Comparison of ENCODE assay signal across 37 cellular contexts in the genomic region with DNA sequence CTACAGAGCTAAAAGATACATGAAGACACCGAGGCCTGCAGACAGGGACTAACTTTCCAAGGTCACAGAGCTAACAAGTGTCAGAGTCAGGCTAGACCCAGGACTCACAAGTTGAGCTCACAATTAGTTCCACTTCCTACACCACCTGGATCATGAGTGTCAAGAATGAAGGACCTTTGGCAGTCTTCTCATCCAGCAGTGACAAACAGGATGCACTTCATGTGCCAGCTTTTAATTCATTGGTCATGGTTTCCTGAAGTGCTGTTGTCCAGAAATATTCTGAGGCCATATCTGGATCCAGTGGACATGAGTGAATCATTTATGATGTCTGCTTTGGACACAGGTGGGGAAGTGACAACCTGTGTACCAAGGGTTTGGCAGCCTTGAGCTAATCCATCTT.
"Had no signal": no experiment of that assay in that cellular context is flagged by ENCODE, and none has a peak within 500 bp of the region (broad histone marks: within the 10 kb centered on the region; RNA-seq: fewer than 3 reads in every experiment).

No MANE protein-coding gene starts in this region.

- H3K27me3 ChIP-seq: ascending aorta, cardiac muscle cell had no signal

- H3K27ac ChIP-seq: ascending aorta, cardiac muscle cell, VCaP had no signal

- H3K9me3 Mint-ChIP-seq: central memory CD8-positive, alpha-beta T cell had no signal

- H3K4me1 ChIP-seq: ascending aorta had no signal

- H3K4me1 Mint-ChIP-seq: activated B cell treated with CpG ODN at 0.5 μM for 24 hours; activated CD4-positive, alpha-beta T cell treated with anti-CD3 and anti-CD28 coated beads, Interleukin-2, amount 10 ng/mL, durations not matched to agents 24 days and 14 days; activated naive CD4-positive, alpha-beta T cell treated with anti-CD3 and anti-CD28 coated beads, Interleukin-2, amount 10 ng/mL, durations not matched to agents 7 days and 5 days; activated naive CD4-positive, alpha-beta T cell treated with anti-CD3 and anti-CD28 coated beads, Interleukin-2, amount 50 U/mL, for 24 hours; activated naive CD8-positive, alpha-beta T cell treated with anti-CD3 and anti-CD28 coated beads, Interleukin-2, amount 10 ng/mL, durations not matched to agents 7 days and 5 days; activated naive CD8-positive, alpha-beta T cell treated with anti-CD3 and anti-CD28 coated beads, Interleukin-2, amount 50 U/mL, for 24 hours; central memory CD8-positive, alpha-beta T cell had no signal

- H3K4me3 Mint-ChIP-seq: activated B cell treated with CpG ODN at 0.5 μM for 24 hours; activated CD4-positive, alpha-beta memory T cell treated with anti-CD3 and anti-CD28 coated beads for 36 hours; activated CD4-positive, alpha-beta T cell treated with anti-CD3 and anti-CD28 coated beads, Interleukin-2, amount 10 ng/mL, durations not matched to agents 24 days and 14 days; activated CD8-positive, alpha-beta T cell treated with anti-CD3 and anti-CD28 coated beads for 36 hours; activated naive CD4-positive, alpha-beta T cell treated with anti-CD3 and anti-CD28 coated beads, Interleukin-2, amount 10 ng/mL, durations not matched to agents 7 days and 5 days; activated naive CD4-positive, alpha-beta T cell treated with anti-CD3 and anti-CD28 coated beads, Interleukin-2, amount 50 U/mL, for 24 hours; activated naive CD8-positive, alpha-beta T cell; activated naive CD8-positive, alpha-beta T cell treated with anti-CD3 and anti-CD28 coated beads, Interleukin-2, amount 10 ng/mL, durations not matched to agents 7 days and 5 days; activated naive CD8-positive, alpha-beta T cell treated with anti-CD3 and anti-CD28 coated beads, Interleukin-2, amount 50 U/mL, for 24 hours; activated T-cell treated with anti-CD3 and anti-CD28 coated beads, Interleukin-2, amount 50 U/mL, for 4 hours; activated T-cell treated with anti-CD3 and anti-CD28 coated beads, Interleukin-2, amount 50 U/mL, for 72 hours; activated T-helper 1 cell treated with anti-CD3 and anti-CD28 coated beads, Interleukin-12 subunit alpha, Interleukin-12 subunit beta, Interleukin-2, Interleukin-4 antibody, amounts not matched to agents 30 ng/mL and 10 ng/mL and 1 ng/mL, durations not matched to agents 14 hours and 24 hours and 36 hours; brain; central memory CD8-positive, alpha-beta T cell; T-helper 1 cell treated with Interleukin-12 subunit alpha and Interleukin-12 subunit beta and Interleukin-4 antibody, amounts not matched to agents 30 μg/mL and 1 μg/mL, for 36 hours; T-helper 2 cell treated with Interferon-gamma antibody and Interleukin-4, amounts not matched to agents 5 μg/mL and 100 μg/mL, for 36 hours had no signal

- FAIRE-seq: TTC549 had no signal

- H3K4me3 ChIP-seq: ascending aorta, cardiac muscle cell had no signal

- DNase-seq: activated B cell treated with CpG ODN at 0.5 μM for 24 hours; activated CD4-positive, alpha-beta memory T cell treated with anti-CD3 and anti-CD28 coated beads for 36 hours; activated CD4-positive, alpha-beta T cell treated with anti-CD3 and anti-CD28 coated beads for 4 hours; activated CD4-positive, alpha-beta T cell treated with anti-CD3 and anti-CD28 coated beads, Interleukin-2, amount 10 ng/mL, durations not matched to agents 24 days and 14 days; activated CD4-positive, alpha-beta T cell treated with anti-CD3 and anti-CD28 coated beads, Interleukin-2, amount 50 U/mL, for 1 hour; activated CD4-positive, alpha-beta T cell treated with anti-CD3 and anti-CD28 coated beads, Interleukin-2, amount 50 U/mL, for 4 hours; activated CD4-positive, CD25-positive, alpha-beta regulatory T cell treated with anti-CD3 and anti-CD28 coated beads, Interleukin-2, amount 50 U/mL, for 72 hours; activated CD8-positive, alpha-beta memory T cell treated with anti-CD3 and anti-CD28 coated beads, Interleukin-2, amount 50 U/mL, for 4 hours; activated CD8-positive, alpha-beta T cell treated with anti-CD3 and anti-CD28 coated beads for 36 hours; activated gamma-delta T cell; activated naive CD4-positive, alpha-beta T cell treated with anti-CD3 and anti-CD28 coated beads, Interleukin-2, amount 10 ng/mL, durations not matched to agents 7 days and 5 days; activated naive CD4-positive, alpha-beta T cell treated with Interleukin-2 at 50 U/mL for 16 hours; activated naive CD8-positive, alpha-beta T cell treated with anti-CD3 and anti-CD28 coated beads, Interleukin-2, amount 10 ng/mL, durations not matched to agents 7 days and 5 days; activated naive CD8-positive, alpha-beta T cell treated with anti-CD3 and anti-CD28 coated beads, Interleukin-2, amount 50 U/mL, for 24 hours; activated T-cell treated with anti-CD3 and anti-CD28 coated beads for 4 hours; activated T-cell treated with anti-CD3 and anti-CD28 coated beads, Interleukin-2, amount 50 U/mL, for 1 hour; activated T-cell treated with anti-CD3 and anti-CD28 coated beads, Interleukin-2, amount 50 U/mL, for 4 hours; activated T-cell treated with anti-CD3 and anti-CD28 coated beads, Interleukin-2, amount 50 U/mL, for 72 hours; amygdala; anterior cingulate cortex; caudate nucleus; cerebellar nuclear complex; T-helper 1 cell; T-helper 2 cell; T-helper 9 cell had no signal

- H3K36me3 ChIP-seq: ascending aorta, cardiac muscle cell had no signal

- H3K9me3 ChIP-seq: ascending aorta had no signal

- H3K27ac Mint-ChIP-seq: activated B cell treated with CpG ODN at 0.5 μM for 24 hours; activated CD4-positive, alpha-beta memory T cell treated with anti-CD3 and anti-CD28 coated beads for 36 hours; activated CD4-positive, alpha-beta T cell treated with anti-CD3 and anti-CD28 coated beads, Interleukin-2, amount 10 ng/mL, durations not matched to agents 24 days and 14 days; activated CD8-positive, alpha-beta T cell treated with anti-CD3 and anti-CD28 coated beads for 36 hours; activated naive CD4-positive, alpha-beta T cell treated with anti-CD3 and anti-CD28 coated beads, Interleukin-2, amount 10 ng/mL, durations not matched to agents 7 days and 5 days; activated naive CD4-positive, alpha-beta T cell treated with anti-CD3 and anti-CD28 coated beads, Interleukin-2, amount 50 U/mL, for 24 hours; activated naive CD8-positive, alpha-beta T cell; activated naive CD8-positive, alpha-beta T cell treated with anti-CD3 and anti-CD28 coated beads, Interleukin-2, amount 10 ng/mL, durations not matched to agents 7 days and 5 days; activated naive CD8-positive, alpha-beta T cell treated with anti-CD3 and anti-CD28 coated beads, Interleukin-2, amount 50 U/mL, for 24 hours; activated T-cell treated with anti-CD3 and anti-CD28 coated beads, Interleukin-2, amount 50 U/mL, for 72 hours; activated T-helper 1 cell treated with anti-CD3 and anti-CD28 coated beads, Interleukin-12 subunit alpha, Interleukin-12 subunit beta, Interleukin-2, Interleukin-4 antibody, amounts not matched to agents 30 ng/mL and 10 ng/mL and 1 ng/mL, durations not matched to agents 14 hours and 24 hours and 36 hours; activated T-helper 2 cell treated with anti-CD3 and anti-CD28 coated beads, Interferon-gamma antibody, Interleukin-2, Interleukin-4, amounts not matched to agents 10 μg/mL and 5 μg/mL and 100 μg/mL, durations not matched to agents 14 hours and 24 hours and 36 hours; brain; T-helper 1 cell treated with Interleukin-12 subunit alpha and Interleukin-12 subunit beta and Interleukin-4 antibody, amounts not matched to agents 30 μg/mL and 1 μg/mL, for 36 hours; T-helper 2 cell treated with Interferon-gamma antibody and Interleukin-4, amounts not matched to agents 5 μg/mL and 100 μg/mL, for 36 hours had no signal

- ATAC-seq: activated CD8-positive, alpha-beta T cell treated with anti-CD3 and anti-CD28 coated beads for 36 hours; activated naive CD8-positive, alpha-beta T cell treated with anti-CD3 and anti-CD28 coated beads, Interleukin-2, amount 50 U/mL, for 24 hours; activated T-cell treated with anti-CD3 and anti-CD28 coated beads, Interleukin-2, amount 50 U/mL, for 4 hours; activated T-cell treated with anti-CD3 and anti-CD28 coated beads, Interleukin-2, amount 50 U/mL, for 72 hours had no signal

- H3K36me3 Mint-ChIP-seq: activated naive CD4-positive, alpha-beta T cell treated with anti-CD3 and anti-CD28 coated beads, Interleukin-2, amount 10 ng/mL, durations not matched to agents 7 days and 5 days; activated naive CD4-positive, alpha-beta T cell treated with anti-CD3 and anti-CD28 coated beads, Interleukin-2, amount 50 U/mL, for 24 hours; activated naive CD8-positive, alpha-beta T cell; activated naive CD8-positive, alpha-beta T cell treated with anti-CD3 and anti-CD28 coated beads, Interleukin-2, amount 10 ng/mL, durations not matched to agents 7 days and 5 days had no signal
